In genomic region chr19:12697425-12697824, GRCh38 we compare ENCODE assay signal across 7 cellular contexts. TPM values are rescaled to one million over a fixed set of nuclear protein-coding genes. Genes with fewer than 3 reads are reported as not detected.
DNase-seq lines count a peak whose midpoint lies in the region; ATAC-seq, FAIRE-seq and TF ChIP-seq lines count a peak whose summit lies in the region.
"Not testable (repeated sequence)": the region's sequence is repeated elsewhere in the genome, so short reads cannot be mapped to it uniquely, and the experiment has no call there.
"Had no signal": no experiment of that assay in that cellular context is flagged by ENCODE, and none has a peak within 500 bp of the region (broad histone marks: within the 10 kb centered on the region; RNA-seq: fewer than 3 reads in every experiment).

No MANE protein-coding gene starts in this region.

- H3K9me3 ChIP-seq in A549; KOPT-K1 (ENCODE audit: insufficient read depth, low read length, poor library complexity, severe bottlenecking): not testable (repeated sequence)

- 96% methylated on average over 22 of the region's 22 CpGs for WGBS in A549 (ENCODE audit: missing lambda C conversion rate)

- not testable (repeated sequence) for TF ChIP-seq CTCF in A549 (IDR thresholded peaks at IDR 0.05)

- not testable (repeated sequence) for TF ChIP-seq RAD21 in A549 (conservative IDR thresholded peaks at IDR 0.05 in 1 of 2, IDR thresholded peaks at IDR 0.05 in 1 of 2)

- H3K9me3 Mint-ChIP-seq in activated T-cell treated with anti-CD3 and anti-CD28 coated beads, Interleukin-2, amount 50 U/mL, for 72 hours; memory B cell: not testable (repeated sequence)

- not testable (repeated sequence) for TF ChIP-seq EP300 in A549 (IDR thresholded peaks at IDR 0.05)

- not testable (repeated sequence) for ATAC-seq in A549; activated T-cell treated with anti-CD3 and anti-CD28 coated beads, Interleukin-2, amount 50 U/mL, for 72 hours (replicated peaks in 1 of 2); memory B cell (ENCODE audit: low read depth)

- H3K36me3 ChIP-seq in KOPT-K1 (ENCODE audit: insufficient read depth, low read length), result peaks cover 46% of the 10 kb centered on the region

- H3K4me2 ChIP-seq in A549, result peak overlapping the region; percentile 73; the same call in 2 of the 3 replicates

- H3K27me3 Mint-ChIP-seq in activated T-cell treated with anti-CD3 and anti-CD28 coated beads, Interleukin-2, amount 50 U/mL, for 72 hours (ENCODE audit: low read depth); memory B cell: not testable (repeated sequence)

- not testable (repeated sequence) for H3K36me3 Mint-ChIP-seq in activated T-cell treated with anti-CD3 and anti-CD28 coated beads, Interleukin-2, amount 50 U/mL, for 72 hours (ENCODE audit: insufficient read depth in 2 of 2); memory B cell

- H3K4me3 Mint-ChIP-seq in activated T-cell treated with anti-CD3 and anti-CD28 coated beads, Interleukin-2, amount 50 U/mL, for 72 hours, result peak overlapping the region; percentile 51 to 53
- peak overlapping the region; percentile 32 for H3K4me3 Mint-ChIP-seq in memory B cell

- H3K27ac ChIP-seq in A549, result not testable (repeated sequence)
- peak overlapping the region; percentile 68 for H3K27ac ChIP-seq in KOPT-K1 (ENCODE audit: low read depth, low read length, poor library complexity, severe bottlenecking)

- H3K4me1 Mint-ChIP-seq in activated T-cell treated with anti-CD3 and anti-CD28 coated beads, Interleukin-2, amount 50 U/mL, for 72 hours (ENCODE audit: low read depth), result peaks cover 11% of the 10 kb centered on the region
- H3K4me1 Mint-ChIP-seq in memory B cell, result not testable (repeated sequence)

- POLR2A ChIA-PET in A549 (lab: Yijun Ruan, JAX), result not testable (repeated sequence)

- H3K4me3 ChIP-seq in A549, result not testable (repeated sequence)

- DNase-seq in A549 (ENCODE audit: low read depth in 1 of 2, low spot score in 1 of 2); activated T-cell treated with anti-CD3 and anti-CD28 coated beads, Interleukin-2, amount 50 U/mL, for 72 hours; memory B cell (ENCODE audit: low spot score in 2 of 2): not testable (repeated sequence)

- TF ChIP-seq POLR2A in A549 (IDR thresholded peaks at IDR 0.05; ENCODE audit: low read length), result not testable (repeated sequence)

- CTCF ChIA-PET in A549 (lab: Yijun Ruan, JAX), result interaction anchor here (1.1 to 2.0 kb wide), 3 partner anchors 11 to 21 kb away, joined by 4 to 7 read pairs (median 5); no protein-coding TSS in a partner anchor

- peak overlapping the region; percentile 38 for H3K27ac Mint-ChIP-seq in activated T-cell treated with anti-CD3 and anti-CD28 coated beads, Interleukin-2, amount 50 U/mL, for 72 hours
- not testable (repeated sequence) for H3K27ac Mint-ChIP-seq in memory B cell

- FAIRE-seq in A549 (lab: Jason Lieb, UNC), result not testable (repeated sequence)

- H3K4me1 ChIP-seq in A549, result not testable (repeated sequence)

RNA-seq across cellular contexts. Expression of gene FBXW9, which starts 1.0 kb away (rescaled TPM):
- 5.7 and 6.9 TPM in 2 replicates for polyA plus RNA-seq in A549 (2011; rRNA removed)
- 16.9 and 22.9 TPM in 2 replicates for polyA plus RNA-seq in A549 (2012; cell fraction: cytosol; rRNA removed)
- 38.1 and 46.2 TPM in 2 replicates for polyA plus RNA-seq in A549 (2012; cell fraction: nucleus; rRNA removed)
- 7.3 to 8.1 TPM (median 8.0 TPM) in 3 replicates for polyA plus RNA-seq in A549 (2017; fragmentation: RNase III; extraction: RNeasy Plus Mini Kit Qiagen cat#74134 plus additional on column Dnase treatment)
- 5.1 and 5.9 TPM in 2 replicates for polyA minus RNA-seq in A549 (2011; rRNA and poly(A)+ RNA removed)
- 1 to 10 TPM; 3.5 to 6.9 TPM for total RNA-seq in activated T-cell treated with anti-CD3 and anti-CD28 coated beads, Interleukin-2, amount 50 U/mL, for 72 hours

RNA-seq across cellular contexts. Expression of gene GNG14, which starts 9.6 kb away (rescaled TPM):
- polyA plus RNA-seq in A549 (2011; rRNA removed), result not detected in 2 replicates
- polyA plus RNA-seq in A549 (2012; cell fraction: cytosol; rRNA removed), result not detected in 2 replicates
- polyA plus RNA-seq in A549 (2012; cell fraction: nucleus; rRNA removed), result not detected in 2 replicates
- polyA plus RNA-seq in A549 (2017; fragmentation: RNase III; extraction: RNeasy Plus Mini Kit Qiagen cat#74134 plus additional on column Dnase treatment), result not detected in 3 replicates
- polyA minus RNA-seq in A549 (2011; rRNA and poly(A)+ RNA removed), result not detected in 2 replicates
- total RNA-seq in activated T-cell treated with anti-CD3 and anti-CD28 coated beads, Interleukin-2, amount 50 U/mL, for 72 hours, result not detected
- total RNA-seq: A172, esophagus squamous epithelium, RPMI7951 had no signal

RNA-seq across cellular contexts. Expression of gene DHPS, which starts 15.7 kb away (rescaled TPM):
- polyA plus RNA-seq in A549 (2011; rRNA removed) (63.7 and 71.9 TPM in 2 replicates), A549 (2017; fragmentation: RNase III; extraction: RNeasy Plus Mini Kit Qiagen cat#74134 plus additional on column Dnase treatment) (55.3 to 58.3 TPM (median 57.8 TPM) in 3 replicates)
- 92.1 and 94.5 TPM in 2 replicates for polyA plus RNA-seq in A549 (2012; cell fraction: cytosol; rRNA removed)
- polyA plus RNA-seq in A549 (2012; cell fraction: nucleus; rRNA removed), result 177 and 198 TPM in 2 replicates
- 56.8 and 69.7 TPM in 2 replicates for polyA minus RNA-seq in A549 (2011; rRNA and poly(A)+ RNA removed)
- total RNA-seq in activated T-cell treated with anti-CD3 and anti-CD28 coated beads, Interleukin-2, amount 50 U/mL, for 72 hours, result 100 to 1,000 TPM; 140 to 150 TPM

RNA-seq across cellular contexts. Expression of gene TNPO2, which starts 26.3 kb away (rescaled TPM):
- 33.7 and 38.0 TPM in 2 replicates for polyA plus RNA-seq in A549 (2011; rRNA removed)
- 51.8 and 59.4 TPM in 2 replicates for polyA plus RNA-seq in A549 (2012; cell fraction: cytosol; rRNA removed)
- polyA plus RNA-seq in A549 (2012; cell fraction: nucleus; rRNA removed), result 257 and 323 TPM in 2 replicates
- 39.8 to 42.5 TPM (median 41.0 TPM) in 3 replicates for polyA plus RNA-seq in A549 (2017; fragmentation: RNase III; extraction: RNeasy Plus Mini Kit Qiagen cat#74134 plus additional on column Dnase treatment)
- 153 and 163 TPM in 2 replicates for polyA minus RNA-seq in A549 (2011; rRNA and poly(A)+ RNA removed)
- 10 to 100 TPM; 62.6 to 73.2 TPM for total RNA-seq in activated T-cell treated with anti-CD3 and anti-CD28 coated beads, Interleukin-2, amount 50 U/mL, for 72 hours

RNA-seq across cellular contexts. Expression of gene WDR83, which starts 30.8 kb away (rescaled TPM):
- polyA plus RNA-seq in A549 (2011; rRNA removed), result 4.3 and 4.8 TPM in 2 replicates
- polyA plus RNA-seq in A549 (2012; cell fraction: cytosol; rRNA removed), result 11.9 and 12.5 TPM in 2 replicates
- 13.7 and 15.0 TPM in 2 replicates for polyA plus RNA-seq in A549 (2012; cell fraction: nucleus; rRNA removed)
- 11.1 to 13.7 TPM (median 11.4 TPM) in 3 replicates for polyA plus RNA-seq in A549 (2017; fragmentation: RNase III; extraction: RNeasy Plus Mini Kit Qiagen cat#74134 plus additional on column Dnase treatment)
- polyA minus RNA-seq in A549 (2011; rRNA and poly(A)+ RNA removed), result 4.0 and 6.2 TPM in 2 replicates
- total RNA-seq in activated T-cell treated with anti-CD3 and anti-CD28 coated beads, Interleukin-2, amount 50 U/mL, for 72 hours, result 10 to 100 TPM; 18.4 to 24.0 TPM
